Comparison of ENCODE assay signal across 9 cellular contexts in the genomic region with DNA sequence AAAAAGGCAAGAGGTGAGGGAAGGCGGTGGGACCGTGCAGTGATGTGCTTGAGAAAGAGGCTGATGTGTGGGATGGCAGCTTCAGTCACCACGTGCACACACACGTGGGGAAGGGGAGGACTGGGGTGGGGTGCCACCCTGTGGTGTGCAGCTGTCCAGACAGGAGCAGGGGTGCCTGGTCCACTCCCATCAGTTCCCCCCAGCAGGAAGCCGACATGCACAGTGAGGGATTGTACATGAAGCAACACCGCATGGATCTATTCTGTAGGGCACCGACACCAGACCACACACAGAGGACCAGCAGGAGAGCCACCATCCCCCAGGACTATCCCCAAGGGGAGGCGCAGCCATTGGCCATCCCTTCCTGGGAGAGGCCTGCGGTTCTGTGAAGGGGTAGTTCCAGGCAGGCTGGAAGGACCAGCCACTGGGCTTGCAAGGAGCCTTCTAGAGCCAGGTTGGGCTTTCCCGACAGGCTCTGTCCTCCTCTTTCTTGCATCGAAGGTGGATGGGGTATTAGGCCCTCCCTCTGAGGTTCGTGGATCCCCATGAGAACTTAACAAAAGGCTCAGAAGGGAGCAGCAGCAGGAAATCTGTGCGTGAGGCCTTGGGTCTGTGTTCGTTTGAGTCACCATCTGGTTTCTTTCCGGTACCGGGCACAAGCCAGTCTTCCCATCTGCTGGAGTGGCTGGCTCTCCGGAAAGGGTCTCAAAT. TPM values are rescaled to one million over a fixed set of nuclear protein-coding genes. Genes with fewer than 3 reads are reported as not detected.
DNase-seq lines count a peak whose midpoint lies in the region; ATAC-seq and TF ChIP-seq lines count a peak whose summit lies in the region.
"Had no signal": no experiment of that assay in that cellular context is flagged by ENCODE, and none has a peak within 500 bp of the region (broad histone marks: within the 10 kb centered on the region; RNA-seq: fewer than 3 reads in every experiment).

No MANE protein-coding gene starts in this region.

- H3K36me3 Mint-ChIP-seq in effector memory CD8-positive, alpha-beta T cell (ENCODE audit: insufficient read depth) = peaks cover 10% of the 10 kb centered on the region

- H3K4me3 ChIP-seq in prostate gland = no peak overlapping the region

- H3K27ac Mint-ChIP-seq in effector memory CD8-positive, alpha-beta T cell = peak overlapping the region in 1 of 2 donors; percentile 51
- H3K27ac Mint-ChIP-seq: activated T-cell treated with anti-CD3 and anti-CD28 coated beads, Interleukin-2, amount 50 U/mL, for 72 hours had no signal

- H3K4me3 Mint-ChIP-seq in effector memory CD8-positive, alpha-beta T cell = peak overlapping the region; percentile 54 to 69

- no peaks in the 10 kb centered on the region for H3K9me3 Mint-ChIP-seq in effector memory CD8-positive, alpha-beta T cell
- H3K9me3 Mint-ChIP-seq: activated T-cell treated with anti-CD3 and anti-CD28 coated beads, Interleukin-2, amount 50 U/mL, for 72 hours had no signal

- peaks cover 12% of the 10 kb centered on the region for H3K4me1 ChIP-seq in prostate gland (replicated peaks)

- DNase-seq in EL (peak; percentile 59), NAMALWA (ENCODE audit: low spot score) (peak; percentile 11), posterior cingulate gyrus (peak in 7 of 10 donors; percentile 29 to 90 (median 55)), prostate gland (ENCODE audit: low spot score) (no peak), NCI-H2227 treated with DMSO at 0.1 percent for 48 hours (lab: John Stamatoyannopoulos, UW) (no peak)
- no peak for DNase-seq in effector memory CD8-positive, alpha-beta T cell

- no peak for TF ChIP-seq POLR2A in prostate gland (IDR thresholded peaks at IDR 0.05)

- no peak for TF ChIP-seq CTCF in prostate gland (IDR thresholded peaks at IDR 0.05)

- no peak overlapping the region for H3K27ac ChIP-seq in prostate gland

- no peak for ATAC-seq in effector memory CD8-positive, alpha-beta T cell (replicated peaks)
- ATAC-seq in GM18873 (IDR thresholded peaks at IDR 0.05; ENCODE audit: low FRiP score, unreplicated experiment) (no peak), GM21390 (IDR thresholded peaks at IDR 0.05; ENCODE audit: unreplicated experiment) (no peak)

- H3K4me1 Mint-ChIP-seq in effector memory CD8-positive, alpha-beta T cell (ENCODE audit: low read depth in 2 of 2) = peaks cover 33 to 54% of the 10 kb centered on the region in 2 donors

- intact Hi-C loops in posterior cingulate gyrus (cut with DNase I) (loop anchor here (1.0 to 10.0 kb wide), 3 partner anchors 57 to 229 kb away; no protein-coding TSS in a partner anchor), prostate gland (cut with DNase I) (loop anchor here (2.0 kb wide), 1 partner anchor 91 kb away; no protein-coding TSS in a partner anchor)

- 65% methylated on average over 17 of the region's 17 CpGs for WGBS in prostate gland

- H3K27me3 ChIP-seq in prostate gland (replicated peaks; ENCODE audit: insufficient read depth) = no peaks in the 10 kb centered on the region

- H3K36me3 ChIP-seq in prostate gland = no peaks in the 10 kb centered on the region

- no peaks in the 10 kb centered on the region for H3K9me3 ChIP-seq in prostate gland

- H3K27me3 Mint-ChIP-seq in effector memory CD8-positive, alpha-beta T cell = no peaks in the 10 kb centered on the region

RNA-seq across cellular contexts. Expression of gene PLEKHG3, which starts 59.7 kb away (rescaled TPM):
- total RNA-seq in prostate gland = 10 to 100 TPM; 57.8 to 69.7 TPM

Comparison
In these comparisons a context has a peak if more than half of its experiments do, and no peak if none do; other contexts are left out.
1. DNase-seq: peak in EL (single experiment), NAMALWA (single experiment) and posterior cingulate gyrus (7 of 10); none in effector memory CD8-positive, alpha-beta T cell (0 of 3), prostate gland (single experiment) and NCI-H2227 treated with DMSO at 0.1 percent for 48 hours (single experiment).